In genomic region chr13:33992891-33993336, GRCh38 we compare ENCODE assay signal across 20 cellular contexts.
DNase-seq lines count a peak whose midpoint lies in the region; ATAC-seq and TF ChIP-seq lines count a peak whose summit lies in the region.
"Had no signal": no experiment of that assay in that cellular context is flagged by ENCODE, and none has a peak within 500 bp of the region (broad histone marks: within the 10 kb centered on the region; RNA-seq: fewer than 3 reads in every experiment).

No MANE protein-coding gene starts in this region.

- 88% methylated on average over 2 of the region's 2 CpGs for WGBS in smooth muscle cell (ENCODE audit: low lambda C conversion rate)

- H3K36me3 ChIP-seq in smooth muscle cell (ENCODE audit: low read depth): no peaks in the 10 kb centered on the region
- H3K36me3 ChIP-seq: BLaER1 treated with 17β-estradiol and CSF1 and Interleukin-3, amounts not matched to agents 10 nM and 100 nM; cardiac muscle cell; left ventricle myocardium inferior; MG63; neutrophil; tibial artery had no signal

- no peaks in the 10 kb centered on the region for H3K9me3 ChIP-seq in smooth muscle cell (replicated peaks; ENCODE audit: low read depth)
- H3K9me3 ChIP-seq: BLaER1 treated with 17β-estradiol and CSF1 and Interleukin-3, amounts not matched to agents 10 nM and 100 nM; left ventricle myocardium inferior; MG63; mucosa of descending colon; neutrophil; tibial artery had no signal

- H3K9ac ChIP-seq in smooth muscle cell (ENCODE audit: low read depth): no peak overlapping the region
- H3K9ac ChIP-seq: BLaER1 treated with 17β-estradiol and CSF1 and Interleukin-3, amounts not matched to agents 10 nM and 100 nM had no signal

- H3F3A ChIP-seq in smooth muscle cell (ENCODE audit: low read depth): no peaks in the 10 kb centered on the region

- no peaks in the 10 kb centered on the region for H3K79me2 ChIP-seq in smooth muscle cell (ENCODE audit: low read depth)

- no peak overlapping the region for H3K4me2 ChIP-seq in smooth muscle cell

- no peaks in the 10 kb centered on the region for H4K20me1 ChIP-seq in smooth muscle cell (ENCODE audit: low read depth)
- H4K20me1 ChIP-seq: BLaER1 treated with 17β-estradiol and CSF1 and Interleukin-3, amounts not matched to agents 10 nM and 100 nM had no signal

- DNase-seq in NCI-H1417 (lab: John Stamatoyannopoulos, UW) (peak; percentile 15 to 62 (median 18)), NCI-H1417 treated with DMSO at 0.1 percent for 48 hours (lab: John Stamatoyannopoulos, UW) (no peak), NCI-H510A treated with DMSO at 0.1 percent for 48 hours (lab: John Stamatoyannopoulos, UW) (peak; percentile 30), superior temporal gyrus (ENCODE audit: extremely low spot score) (peak; percentile 48), smooth muscle cell (lab: John Stamatoyannopoulos, UW; ENCODE audit: unreplicated experiment) (no peak)
- DNase-seq: activated naive CD8-positive, alpha-beta T cell treated with anti-CD3 and anti-CD28 coated beads, Interleukin-2, amount 50 U/mL, for 24 hours; left ventricle myocardium inferior; MG63; mucosa of descending colon; retina; tibial artery had no signal

- no peaks in the 10 kb centered on the region for H3K4me1 ChIP-seq in smooth muscle cell (ENCODE audit: low read depth)
- H3K4me1 ChIP-seq: left ventricle myocardium inferior had no signal

- TF ChIP-seq CTCF in smooth muscle cell (IDR thresholded peaks at IDR 0.05; ENCODE audit: borderline replicate concordance, insufficient read depth, poor library complexity, severe bottlenecking): no peak

- ATAC-seq in HG03442 (IDR thresholded peaks at IDR 0.05; ENCODE audit: unreplicated experiment) (no peak), GM19467 (IDR thresholded peaks at IDR 0.05; ENCODE audit: unreplicated experiment) (no peak)
- ATAC-seq: activated CD4-positive, CD25-positive, alpha-beta regulatory T cell treated with anti-CD3 and anti-CD28 coated beads, Interleukin-2, amount 50 U/mL, for 24 hours; activated naive CD8-positive, alpha-beta T cell treated with anti-CD3 and anti-CD28 coated beads, Interleukin-2, amount 50 U/mL, for 24 hours; esophagus mucosa; mucosa of descending colon; stimulated activated memory B cell treated with anti-CD40 and anti-IgM and Interleukin-4, amounts not matched to agents 10 μg/mL and 1 μg/mL and 100 μg/mL, for 72 hours had no signal

- no peak overlapping the region for H2AFZ ChIP-seq in smooth muscle cell (ENCODE audit: low read depth)

- no peak overlapping the region for H3K4me3 ChIP-seq in smooth muscle cell
- H3K4me3 ChIP-seq: BLaER1 treated with 17β-estradiol and CSF1 and Interleukin-3, amounts not matched to agents 10 nM and 100 nM; cardiac muscle cell; left ventricle myocardium inferior; MG63; mucosa of descending colon; tibial artery had no signal

- H3K27ac ChIP-seq in angular gyrus (ENCODE audit: low read depth, low read length): peak overlapping the region; percentile 10
- H3K27ac ChIP-seq in smooth muscle cell (ENCODE audit: low read depth): no peak overlapping the region
- H3K27ac ChIP-seq: BLaER1 treated with 17β-estradiol and CSF1 and Interleukin-3, amounts not matched to agents 10 nM and 100 nM; cardiac muscle cell; left ventricle myocardium inferior; neutrophil had no signal

- H3K27me3 ChIP-seq in smooth muscle cell (ENCODE audit: low read depth): no peaks in the 10 kb centered on the region
- H3K27me3 ChIP-seq: BLaER1 treated with 17β-estradiol and CSF1 and Interleukin-3, amounts not matched to agents 10 nM and 100 nM; cardiac muscle cell; MG63; neutrophil; tibial artery had no signal

Comparison
In these comparisons a context has a peak if more than half of its experiments do, and no peak if none do; other contexts are left out.
1. DNase-seq: peak in NCI-H1417 (3 of 3), NCI-H510A treated with DMSO at 0.1 percent for 48 hours (single experiment) and superior temporal gyrus (single experiment); none in NCI-H1417 treated with DMSO at 0.1 percent for 48 hours (single experiment) and smooth muscle cell (single experiment).